13 cellular contexts compared by ENCODE assay signal in genomic region chr11:8728566-8728965, GRCh38. TPM values are rescaled to one million over a fixed set of nuclear protein-coding genes. Genes with fewer than 3 reads are reported as not detected.
A peak's percentile ranks its signal among the peaks of the same experiment; 100 is the strongest.
DNase-seq lines count a peak whose midpoint lies in the region; ATAC-seq and TF ChIP-seq lines count a peak whose summit lies in the region.
"Had no signal": no experiment of that assay in that cellular context is flagged by ENCODE, and none has a peak within 500 bp of the region (broad histone marks: within the 10 kb centered on the region; RNA-seq: fewer than 3 reads in every experiment).

No MANE protein-coding gene starts in this region.

- peaks cover 47% of the 10 kb centered on the region for H3K4me1 Mint-ChIP-seq in chondrocyte (ENCODE audit: low read depth)

- H2AFZ ChIP-seq in osteoblast (ENCODE audit: low read length) = no peak overlapping the region

- ATAC-seq in HG03378 (IDR thresholded peaks at IDR 0.05; ENCODE audit: unreplicated experiment) (no peak), GM21390 (IDR thresholded peaks at IDR 0.05; ENCODE audit: unreplicated experiment) (no peak)

- no peak overlapping the region for H3K4me3 Mint-ChIP-seq in chondrocyte (ENCODE audit: unreplicated experiment)

- peak overlapping the region; percentile 36 for H3K27ac Mint-ChIP-seq in chondrocyte (ENCODE audit: unreplicated experiment)

- H3K27ac ChIP-seq in osteoblast (ENCODE audit: low read depth, low read length) = no peak overlapping the region

- peaks cover 39% of the 10 kb centered on the region for H3K4me1 ChIP-seq in osteoblast (ENCODE audit: insufficient read depth, low read length)

- H3K9me3 Mint-ChIP-seq in chondrocyte (ENCODE audit: low read depth) = no peaks in the 10 kb centered on the region

- H4K20me1 ChIP-seq in osteoblast (ENCODE audit: insufficient read depth, low read length) = peaks cover 18% of the 10 kb centered on the region

- H3K79me2 ChIP-seq in osteoblast (ENCODE audit: insufficient read depth, low read length) = no peaks in the 10 kb centered on the region

- no peaks in the 10 kb centered on the region for H3K9me3 ChIP-seq in osteoblast (ENCODE audit: low read depth, low read length)

- no peak for TF ChIP-seq CTCF in chondrocyte (IDR thresholded peaks at IDR 0.05)
- no peak for TF ChIP-seq CTCF in osteoblast (IDR thresholded peaks at IDR 0.05; ENCODE audit: extremely low read depth, low read depth, low read length)

- no peak overlapping the region for H3K4me2 ChIP-seq in osteoblast (ENCODE audit: insufficient read depth, low read length)

- H3K36me3 ChIP-seq in osteoblast (ENCODE audit: insufficient read depth, low read length) = peaks cover 12% of the 10 kb centered on the region

- DNase-seq in DMS53 (lab: John Stamatoyannopoulos, UW) (peak; percentile 49), NCI-H226 (peak; percentile 36), chondrocyte (ENCODE audit: low spot score) (no peak), myocyte (ENCODE audit: low read depth) (peak; percentile 82), osteoblast (ENCODE audit: insufficient read length, low spot score, missing footprints) (no peak)
- DNase-seq in stimulated activated CD4-positive, alpha-beta T cell treated with anti-CD3 and anti-CD28 coated beads, Interleukin-12 subunit alpha, Interleukin-12 subunit beta, amount 100 ng/mL, for 4 hours = no peak
- DNase-seq: activated T-cell treated with anti-CD3 and anti-CD28 coated beads, Interleukin-2, amount 50 U/mL, for 1 hour; amygdala; effector memory CD4-positive, alpha-beta T cell; NCI-H1694 treated with DMSO at 0.1 percent for 48 hours; nucleus accumbens had no signal

- no peaks in the 10 kb centered on the region for H3K27me3 ChIP-seq in osteoblast (ENCODE audit: insufficient read depth, low read length)

- no peaks in the 10 kb centered on the region for H3K27me3 Mint-ChIP-seq in chondrocyte (ENCODE audit: low read depth)

- no peak overlapping the region for H3K4me3 ChIP-seq in osteoblast (ENCODE audit: insufficient read depth, low read length)

- peaks cover 18% of the 10 kb centered on the region for H3K36me3 Mint-ChIP-seq in chondrocyte (ENCODE audit: low read depth)

RNA-seq across cellular contexts. Expression of gene RPL27A, which starts 46.0 kb away (rescaled TPM):
- total RNA-seq in chondrocyte (546 to 709 TPM (median 571 TPM) in 3 replicates), myocyte (403 and 405 TPM in 2 replicates), osteoblast (710 and 869 TPM in 2 replicates)
- polyA plus RNA-seq in myocyte (2012) = 1,608 TPM

RNA-seq across cellular contexts. Expression of gene TRIM66, which starts 46.1 kb away (rescaled TPM):
- total RNA-seq in chondrocyte (5.3 to 7.2 TPM (median 5.9 TPM) in 3 replicates), myocyte (3.7 and 4.9 TPM in 2 replicates), osteoblast (9.0 and 10.9 TPM in 2 replicates)
- polyA plus RNA-seq in myocyte (2012) = 5.7 TPM

Comparison
In these comparisons a context has a peak if more than half of its experiments do, and no peak if none do; other contexts are left out.
1. DNase-seq: peak in DMS53 (single experiment), NCI-H226 (single experiment) and myocyte (single experiment); none in chondrocyte (single experiment), stimulated activated CD4-positive, alpha-beta T cell treated with anti-CD3 and anti-CD28 coated beads, Interleukin-12 subunit alpha, Interleukin-12 subunit beta, amount 100 ng/mL, for 4 hours (single experiment) and osteoblast (single experiment).